In genomic region chr19:4585556-4585955, GRCh38 we compare ENCODE assay signal across 19 cellular contexts. TPM values are rescaled to one million over a fixed set of nuclear protein-coding genes. Genes with fewer than 3 reads are reported as not detected.
"Had no signal": no experiment of that assay in that cellular context is flagged by ENCODE, and none has a peak within 500 bp of the region (broad histone marks: within the 10 kb centered on the region; RNA-seq: fewer than 3 reads in every experiment).

No MANE protein-coding gene starts in this region.

- H3K36me3 Mint-ChIP-seq: activated naive CD8-positive, alpha-beta T cell; stimulated activated memory B cell treated with anti-CD40 and anti-IgM and Interleukin-4, amounts not matched to agents 10 μg/mL and 1 μg/mL and 100 μg/mL, for 72 hours had no signal

- H3K9me3 Mint-ChIP-seq: stimulated activated memory B cell treated with anti-CD40 and anti-IgM and Interleukin-4, amounts not matched to agents 10 μg/mL and 1 μg/mL and 100 μg/mL, for 72 hours had no signal

- H3K4me3 ChIP-seq: lung, upper lobe of right lung had no signal

- H3K27ac Mint-ChIP-seq: activated naive CD8-positive, alpha-beta T cell; stimulated activated memory B cell treated with anti-CD40 and anti-IgM and Interleukin-4, amounts not matched to agents 10 μg/mL and 1 μg/mL and 100 μg/mL, for 72 hours had no signal

- H3K9me3 ChIP-seq: spleen, testis, upper lobe of right lung had no signal

- H3K9ac ChIP-seq: parathyroid adenoma had no signal

- ATAC-seq: foreskin keratinocyte; left lobe of liver; stimulated activated memory B cell treated with anti-CD40 and anti-IgM and Interleukin-4, amounts not matched to agents 10 μg/mL and 1 μg/mL and 100 μg/mL, for 72 hours; upper lobe of right lung had no signal

- H3K27ac ChIP-seq: cardiac muscle cell, foreskin keratinocyte, parathyroid adenoma, testis, upper lobe of right lung had no signal

- H3K79me2 ChIP-seq: parathyroid adenoma had no signal

- H3K4me1 ChIP-seq: foreskin keratinocyte, parathyroid adenoma had no signal

- H3K36me3 ChIP-seq: cardiac muscle cell, spleen, upper lobe of right lung, WERI-Rb-1 had no signal

- H3K27me3 ChIP-seq: cardiac muscle cell, testis had no signal

- H3K4me3 Mint-ChIP-seq: stimulated activated memory B cell treated with anti-CD40 and anti-IgM and Interleukin-4, amounts not matched to agents 10 μg/mL and 1 μg/mL and 100 μg/mL, for 72 hours had no signal

- DNase-seq: activated CD4-positive, alpha-beta T cell treated with anti-CD3 and anti-CD28 coated beads, Interleukin-2, amount 50 U/mL, for 48 hours; activated gamma-delta T cell; foreskin keratinocyte; midbrain; spleen; stimulated activated CD4-positive, alpha-beta T cell treated with anti-CD3 and anti-CD28 coated beads, Interleukin-4, amount 100 ng/mL, for 4 hours; SW 1271; T-helper 2 cell; testis; upper lobe of right lung had no signal

RNA-seq across cellular contexts. Expression of gene SEMA6B, which starts 26.1 kb away (rescaled TPM):
- total RNA-seq: epithelial cell of proximal tubule had no signal

RNA-seq across cellular contexts. Expression of gene LRG1, which starts 45.7 kb away (rescaled TPM):
- total RNA-seq: fibroblast of lung had no signal

RNA-seq across cellular contexts. Expression of gene PLIN5, which starts 50.5 kb away (rescaled TPM):
- total RNA-seq: fibroblast of lung, foreskin keratinocyte had no signal
- polyA plus RNA-seq: fibroblast of lung, foreskin keratinocyte had no signal
